ENCODE assay signal across 28 cellular contexts in genomic region chr4:174375422-174375821, GRCh38.
"Had no signal": no experiment of that assay in that cellular context is flagged by ENCODE, and none has a peak within 500 bp of the region (broad histone marks: within the 10 kb centered on the region; RNA-seq: fewer than 3 reads in every experiment).

No MANE protein-coding gene starts in this region.

- H3K9me3 ChIP-seq: esophagus muscularis mucosa, heart right ventricle, left lung, lower lobe of right lung, pancreas, prostate gland, stomach, thyroid gland, upper lobe of right lung had no signal

- FAIRE-seq: astrocyte, islet of Langerhans, pancreas had no signal

- H3K4me3 ChIP-seq: esophagus muscularis mucosa, heart right ventricle, left lung, lower lobe of right lung, pancreas, prostate gland, stomach, thyroid gland, upper lobe of right lung had no signal

- H3K4me1 ChIP-seq: esophagus muscularis mucosa, heart right ventricle, left lung, lower lobe of right lung, pancreas, prostate gland, stomach, thyroid gland, upper lobe of right lung had no signal

- H3K36me3 ChIP-seq: esophagus muscularis mucosa, heart right ventricle, left lung, lower lobe of right lung, pancreas, prostate gland, stomach, thyroid gland, upper lobe of right lung had no signal

- H3K27ac ChIP-seq: esophagus muscularis mucosa, heart right ventricle, left lung, lower lobe of right lung, pancreas, prostate gland, stomach, thyroid gland, upper lobe of right lung had no signal

- DNase-seq: activated B cell treated with CpG ODN at 0.5 μM for 24 hours; activated CD4-positive, alpha-beta T cell treated with anti-CD3 and anti-CD28 coated beads, Interleukin-2, amount 50 U/mL, for 1 hour; activated CD8-positive, alpha-beta memory T cell treated with anti-CD3 and anti-CD28 coated beads, Interleukin-2, amount 10 ng/mL, durations not matched to agents 7 days and 5 days; activated CD8-positive, alpha-beta T cell treated with anti-CD3 and anti-CD28 coated beads, Interleukin-2, amount 10 ng/mL, durations not matched to agents 7 days and 5 days; activated effector memory CD4-positive, alpha-beta T cell treated with anti-CD3 and anti-CD28 coated beads, Interleukin-2, amount 50 U/mL, for 16 hours; activated naive CD4-positive, alpha-beta T cell treated with anti-CD3 and anti-CD28 coated beads for 36 hours; activated naive CD8-positive, alpha-beta T cell treated with anti-CD3 and anti-CD28 coated beads, Interleukin-2, amount 10 ng/mL, durations not matched to agents 7 days and 5 days; amniotic stem cell; central memory CD4-positive, alpha-beta T cell; foreskin melanocyte; heart right ventricle; left lung; lower lobe of right lung; mesenchymal stem cell; naive thymus-derived CD8-positive, alpha-beta T cell; nucleus accumbens; pancreas; stimulated activated CD4-positive, alpha-beta T cell treated with anti-CD3 and anti-CD28 coated beads, Interleukin-15, amount 100 ng/mL, for 24 hours; stimulated activated CD4-positive, alpha-beta T cell treated with anti-CD3 and anti-CD28 coated beads, Interleukin-2, amount 100 ng/mL, for 24 hours; stimulated activated naive B cell treated with anti-CD40 and anti-IgM and Interleukin-4, amounts not matched to agents 10 μg/mL and 1 μg/mL and 100 μg/mL, for 72 hours; stomach; T-helper 9 cell; thyroid gland; upper lobe of right lung had no signal

- H3K27me3 ChIP-seq: esophagus muscularis mucosa, heart right ventricle, left lung, pancreas, stomach, thyroid gland, upper lobe of right lung had no signal

- ATAC-seq: activated CD8-positive, alpha-beta memory T cell treated with anti-CD3 and anti-CD28 coated beads, Interleukin-2, amount 10 ng/mL, durations not matched to agents 7 days and 5 days; activated CD8-positive, alpha-beta T cell treated with anti-CD3 and anti-CD28 coated beads, Interleukin-2, amount 10 ng/mL, durations not matched to agents 7 days and 5 days; heart right ventricle; left lung; lower lobe of right lung; naive thymus-derived CD8-positive, alpha-beta T cell; pancreas; stimulated activated naive B cell treated with anti-CD40 and anti-IgM and Interleukin-4, amounts not matched to agents 10 μg/mL and 1 μg/mL and 100 μg/mL, for 72 hours; upper lobe of right lung had no signal
